10 cellular contexts compared by ENCODE assay signal in the genomic region with DNA sequence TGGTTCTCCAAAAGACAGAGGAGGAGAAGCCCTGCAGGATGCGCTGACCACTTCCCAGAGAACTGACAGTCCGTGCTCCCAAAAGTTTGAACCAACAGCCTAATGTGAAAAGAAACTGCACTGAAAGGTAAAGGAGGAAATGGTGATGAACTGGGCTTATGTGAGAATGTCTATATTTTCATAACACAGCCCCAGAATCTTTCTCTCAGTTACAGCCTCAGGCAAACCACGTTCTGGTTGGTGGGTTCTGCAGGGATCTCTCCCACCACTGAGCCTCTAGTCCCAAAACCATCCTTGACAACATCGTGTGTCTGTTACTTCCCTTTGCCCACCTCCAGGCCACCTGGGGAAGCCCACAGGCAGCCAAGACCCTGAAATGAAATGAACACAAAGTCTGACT. TPM values are rescaled to one million over a fixed set of nuclear protein-coding genes. Genes with fewer than 3 reads are reported as not detected.
DNase-seq lines count a peak whose midpoint lies in the region; ATAC-seq and TF ChIP-seq lines count a peak whose summit lies in the region.
"Had no signal": no experiment of that assay in that cellular context is flagged by ENCODE, and none has a peak within 500 bp of the region (broad histone marks: within the 10 kb centered on the region; RNA-seq: fewer than 3 reads in every experiment).

No MANE protein-coding gene starts in this region.

- peak overlapping the region in 2 of 3 donors; percentile 26 to 78 for H3K27ac Mint-ChIP-seq in CD4-positive, CD25-positive, alpha-beta regulatory T cell
- peak overlapping the region; percentile 88 for H3K27ac Mint-ChIP-seq in mesothelial cell of epicardium

- peaks cover 4% of the 10 kb centered on the region for H3K27me3 ChIP-seq in CD4-positive, CD25-positive, alpha-beta regulatory T cell (ENCODE audit: control insufficient read depth, insufficient read depth, low read length)
- no peaks in the 10 kb centered on the region for H3K27me3 ChIP-seq in Karpas-422 (ENCODE audit: low read length)
- H3K27me3 ChIP-seq: SJSA1 had no signal

- H3K9me2 ChIP-seq in Karpas-422 (replicated peaks; ENCODE audit: insufficient read depth, low read length): no peaks in the 10 kb centered on the region

- H3K4me1 Mint-ChIP-seq in CD4-positive, CD25-positive, alpha-beta regulatory T cell: peaks cover 0 to 3% (median 1%) of the 10 kb centered on the region in 4 donors
- H3K4me1 Mint-ChIP-seq in mesothelial cell of epicardium: peaks cover 44% of the 10 kb centered on the region

- H3K4me1 ChIP-seq in CD4-positive, CD25-positive, alpha-beta regulatory T cell (ENCODE audit: control insufficient read depth, insufficient read depth, low read length, poor library complexity, severe bottlenecking): peaks cover 5% of the 10 kb centered on the region
- H3K4me1 ChIP-seq in Karpas-422 (ENCODE audit: low read length): peaks cover 51% of the 10 kb centered on the region

- ATAC-seq in CD4-positive, CD25-positive, alpha-beta regulatory T cell (ENCODE audit: low read depth in 2 of 2): no peak
- peak; percentile 59 for ATAC-seq in GM21390 (IDR thresholded peaks at IDR 0.05; ENCODE audit: unreplicated experiment)

- no peak for TF ChIP-seq CTCF in mesothelial cell of epicardium (IDR thresholded peaks at IDR 0.05; ENCODE audit: unreplicated experiment)

- no peaks in the 10 kb centered on the region for H3K36me3 Mint-ChIP-seq in CD4-positive, CD25-positive, alpha-beta regulatory T cell
- H3K36me3 Mint-ChIP-seq in mesothelial cell of epicardium: peaks cover 35% of the 10 kb centered on the region
- H3K36me3 Mint-ChIP-seq: CD4-positive, alpha-beta memory T cell had no signal

- H3K79me2 ChIP-seq in Karpas-422 (ENCODE audit: low read length): no peaks in the 10 kb centered on the region

- no peak overlapping the region for H3K27ac ChIP-seq in CD4-positive, CD25-positive, alpha-beta regulatory T cell (ENCODE audit: insufficient read depth, low read length, poor library complexity, severe bottlenecking)
- H3K27ac ChIP-seq in Karpas-422 (ENCODE audit: low read length): peak overlapping the region; percentile 51
- H3K27ac ChIP-seq: SJSA1 had no signal

- H3K4me3 ChIP-seq in CD4-positive, CD25-positive, alpha-beta regulatory T cell (ENCODE audit: low read depth, low read length): no peak overlapping the region
- peak overlapping the region; percentile 41; the same call in 1 of the 2 replicates for H3K4me3 ChIP-seq in Karpas-422 (ENCODE audit: low read length)
- H3K4me3 ChIP-seq: SJSA1 had no signal

- DNase-seq in CD4-positive, CD25-positive, alpha-beta regulatory T cell: no peak
- DNase-seq in Karpas-422 (peak; percentile 52), mesothelial cell of epicardium (ENCODE audit: low spot score in 2 of 2, unreplicated experiment in 2 of 2) (no peak), DMS 273 treated with DMSO at 0.1 percent for 48 hours (lab: John Stamatoyannopoulos, UW) (no peak), KG1 (lab: John Stamatoyannopoulos, UW) (no peak), NCI-H226 (no peak), iPS-NIHi7 (ENCODE audit: extremely low spot score) (no peak)
- DNase-seq: CD4-positive, alpha-beta memory T cell had no signal

- H2AFZ ChIP-seq in Karpas-422 (ENCODE audit: low read length): peak overlapping the region; percentile 91

- H3K9me3 ChIP-seq in CD4-positive, CD25-positive, alpha-beta regulatory T cell (ENCODE audit: control insufficient read depth in 2 of 2, low read length in 2 of 2): no peaks in the 10 kb centered on the region
- no peaks in the 10 kb centered on the region for H3K9me3 ChIP-seq in Karpas-422 (ENCODE audit: low read length)
- H3K9me3 ChIP-seq: SJSA1 had no signal

- peak overlapping the region; percentile 59 for H3K4me2 ChIP-seq in Karpas-422 (ENCODE audit: low read depth, low read length, poor library complexity, severe bottlenecking)

- peak overlapping the region; percentile 36 for H3K9ac ChIP-seq in Karpas-422 (ENCODE audit: low read length)

- no peaks in the 10 kb centered on the region for H3K9me3 Mint-ChIP-seq in CD4-positive, CD25-positive, alpha-beta regulatory T cell
- H3K9me3 Mint-ChIP-seq in mesothelial cell of epicardium: no peaks in the 10 kb centered on the region
- H3K9me3 Mint-ChIP-seq: CD4-positive, alpha-beta memory T cell had no signal

- peaks cover 19% of the 10 kb centered on the region for H3K27me3 Mint-ChIP-seq in CD4-positive, CD25-positive, alpha-beta regulatory T cell
- H3K27me3 Mint-ChIP-seq in mesothelial cell of epicardium (ENCODE audit: low read depth): no peaks in the 10 kb centered on the region

- H4K20me1 ChIP-seq in Karpas-422 (ENCODE audit: insufficient read depth, low read depth, low read length): no peaks in the 10 kb centered on the region

- no peaks in the 10 kb centered on the region for H3K36me3 ChIP-seq in CD4-positive, CD25-positive, alpha-beta regulatory T cell (ENCODE audit: control insufficient read depth, insufficient read depth, low read length)
- no peaks in the 10 kb centered on the region for H3K36me3 ChIP-seq in Karpas-422 (ENCODE audit: insufficient read depth, low read length)

- no peak overlapping the region for H3K4me3 Mint-ChIP-seq in CD4-positive, CD25-positive, alpha-beta regulatory T cell
- H3K4me3 Mint-ChIP-seq in mesothelial cell of epicardium: no peak overlapping the region
- H3K4me3 Mint-ChIP-seq: CD4-positive, alpha-beta memory T cell had no signal

RNA-seq across cellular contexts. Expression of a gene that starts 23.9 kb away (rescaled TPM):
- total RNA-seq in CD4-positive, CD25-positive, alpha-beta regulatory T cell: 34.6 TPM
- not detected for polyA plus RNA-seq in CD4-positive, CD25-positive, alpha-beta regulatory T cell
- 0.54 TPM in 1 of 2 replicates, not detected in the other for total RNA-seq in Karpas-422 (2014; rRNA removed; shearing (Covaris generic); ENCODE audit: low replicate concordance)
- total RNA-seq in mesothelial cell of epicardium: 2,843 to 2,896 TPM (median 2,890 TPM) in 3 replicates

Comparison
In these comparisons a context has a peak if more than half of its experiments do, and no peak if none do; other contexts are left out.
1. RNA of a gene that starts 23.9 kb away (total RNA-seq): 2,843 to 2,896 TPM in mesothelial cell of epicardium; 34.6 TPM in CD4-positive, CD25-positive, alpha-beta regulatory T cell (single experiment) and 0.54 TPM in Karpas-422; every median in the first group is over 10 times any median in the second.